Comparison of ENCODE assay signal across 8 cellular contexts in genomic region chr5:6634327-6634713, GRCh38. TPM values are rescaled to one million over a fixed set of nuclear protein-coding genes. Genes with fewer than 3 reads are reported as not detected.
DNase-seq lines count a peak whose midpoint lies in the region; ATAC-seq and TF ChIP-seq lines count a peak whose summit lies in the region.

No MANE protein-coding gene starts in this region.

- H3K9me3 Mint-ChIP-seq in CD8-positive, alpha-beta memory T cell = no peaks in the 10 kb centered on the region

- H3K27ac Mint-ChIP-seq in CD8-positive, alpha-beta memory T cell = peak overlapping the region in 1 of 8 donors; percentile 80

- POLR2A ChIA-PET in CD8-positive, alpha-beta memory T cell (lab: Charles Lee) = no interaction called here

- H3K36me3 Mint-ChIP-seq in CD8-positive, alpha-beta memory T cell = peaks cover 4 to 33% (median 10%) of the 10 kb centered on the region in 3 donors

- H3K9me3 ChIP-seq in CD8-positive, alpha-beta memory T cell (ENCODE audit: low read length) = no peaks in the 10 kb centered on the region
- H3K9me3 ChIP-seq in HUES48 (ENCODE audit: control insufficient read depth, insufficient read depth, low read length) (no peaks in the 10 kb centered on the region), WERI-Rb-1 (ENCODE audit: severe bottlenecking) (no peaks in the 10 kb centered on the region), subcutaneous abdominal adipose tissue (ENCODE audit: control insufficient read depth in 5 of 5, low read length in 5 of 5) (no peaks in the 10 kb centered on the region)

- no peak overlapping the region for H3K27ac ChIP-seq in CD8-positive, alpha-beta memory T cell (ENCODE audit: low read depth, low read length)
- H3K27ac ChIP-seq in HUES48 (ENCODE audit: low read depth, low read length) (no peak overlapping the region), WERI-Rb-1 (no peak overlapping the region), subcutaneous abdominal adipose tissue (ENCODE audit: low read depth, low read length) (no peak overlapping the region)

- no peak for DNase-seq in CD8-positive, alpha-beta memory T cell
- no peak for DNase-seq in WERI-Rb-1
- peak; percentile 30 for DNase-seq in hepatic stellate cell (ENCODE audit: low spot score)
- no peak for DNase-seq in stimulated activated CD4-positive, alpha-beta T cell treated with anti-CD3 and anti-CD28 coated beads, Interleukin-1b, Interleukin-23, amount 100 ng/mL, for 48 hours

- ATAC-seq in GM21528 (IDR thresholded peaks at IDR 0.05; ENCODE audit: low FRiP score, unreplicated experiment) (no peak), GM18511 (IDR thresholded peaks at IDR 0.05; ENCODE audit: unreplicated experiment) (no peak)

- H3K27me3 Mint-ChIP-seq in CD8-positive, alpha-beta memory T cell = peaks cover 0 to 2% of the 10 kb centered on the region in 2 donors

- H3K9ac ChIP-seq in HUES48 (ENCODE audit: low read depth, low read length) (no peak overlapping the region), subcutaneous abdominal adipose tissue (ENCODE audit: low read length in 5 of 5) (peak overlapping the region in 1 of 5 donors; percentile 44)

- H3K27me3 ChIP-seq in CD8-positive, alpha-beta memory T cell (ENCODE audit: insufficient read depth, low read length, poor library complexity, severe bottlenecking) = no peaks in the 10 kb centered on the region
- no peaks in the 10 kb centered on the region for H3K27me3 ChIP-seq in HUES48 (ENCODE audit: control insufficient read depth, insufficient read depth, low read length)
- H3K27me3 ChIP-seq in WERI-Rb-1 (ENCODE audit: insufficient read depth, low read depth, severe bottlenecking) = no peaks in the 10 kb centered on the region
- H3K27me3 ChIP-seq in subcutaneous abdominal adipose tissue (ENCODE audit: control insufficient read depth in 5 of 5, insufficient read depth in 4 of 5, low read length in 5 of 5) = no peaks in the 10 kb centered on the region

- H3K4me1 Mint-ChIP-seq in CD8-positive, alpha-beta memory T cell = peaks cover 37 to 48% (median 40%) of the 10 kb centered on the region in 3 donors

- H3K4me1 ChIP-seq in CD8-positive, alpha-beta memory T cell (ENCODE audit: insufficient read depth, low read length) = peaks cover 15% of the 10 kb centered on the region
- H3K4me1 ChIP-seq in HUES48 (ENCODE audit: control insufficient read depth, insufficient read depth, low read length) (peaks cover 15% of the 10 kb centered on the region; the same call in 1 of the 2 replicates), subcutaneous abdominal adipose tissue (ENCODE audit: control insufficient read depth in 5 of 5, insufficient read depth in 5 of 5, low read length in 5 of 5) (peaks cover 3 to 25% (median 20%) of the 10 kb centered on the region in 5 donors)

- peak overlapping the region; percentile 88 to 98 (median 95) for H3K4me3 Mint-ChIP-seq in CD8-positive, alpha-beta memory T cell

- H3K4me3 ChIP-seq in CD8-positive, alpha-beta memory T cell (ENCODE audit: low read length) = no peak overlapping the region
- H3K4me3 ChIP-seq in HUES48 (ENCODE audit: low read depth, low read length) (peak overlapping the region; percentile 89), WERI-Rb-1 (ENCODE audit: low read depth, low read length) (peak overlapping the region; percentile 93), subcutaneous abdominal adipose tissue (ENCODE audit: low read depth in 1 of 5, low read length in 5 of 5) (peak overlapping the region in 3 of 5 donors; percentile 83 to 88 (median 87))

- CTCF ChIA-PET in CD8-positive, alpha-beta memory T cell (lab: Charles Lee) = no interaction called here

- no peaks in the 10 kb centered on the region for H3K36me3 ChIP-seq in CD8-positive, alpha-beta memory T cell (ENCODE audit: insufficient read depth, low read length)
- H3K36me3 ChIP-seq in HUES48 (ENCODE audit: control insufficient read depth, insufficient read depth, low read length) (peaks cover 22% of the 10 kb centered on the region), WERI-Rb-1 (peaks cover 30% of the 10 kb centered on the region), subcutaneous abdominal adipose tissue (ENCODE audit: control insufficient read depth in 5 of 5, insufficient read depth in 5 of 5, low read length in 5 of 5) (peaks cover 5 to 20% (median 17%) of the 10 kb centered on the region in 5 donors)

- no peak for TF ChIP-seq CTCF in WERI-Rb-1 (IDR thresholded peaks at IDR 0.05; ENCODE audit: low read depth, low read length)

RNA-seq across cellular contexts. Expression of gene SRD5A1, which starts 1.1 kb away (rescaled TPM):
- total RNA-seq in CD8-positive, alpha-beta memory T cell = 10 to 100 TPM; 16.2 to 17.1 TPM
- 7.2 TPM for polyA plus RNA-seq in CD8-positive, alpha-beta memory T cell

RNA-seq across cellular contexts. Expression of gene NSUN2, which starts 1.5 kb away (rescaled TPM):
- total RNA-seq in CD8-positive, alpha-beta memory T cell = 100 to 1,000 TPM; 120 to 124 TPM
- 40.5 TPM for polyA plus RNA-seq in CD8-positive, alpha-beta memory T cell
